Comparison of ENCODE assay signal across 8 cellular contexts in the genomic region with DNA sequence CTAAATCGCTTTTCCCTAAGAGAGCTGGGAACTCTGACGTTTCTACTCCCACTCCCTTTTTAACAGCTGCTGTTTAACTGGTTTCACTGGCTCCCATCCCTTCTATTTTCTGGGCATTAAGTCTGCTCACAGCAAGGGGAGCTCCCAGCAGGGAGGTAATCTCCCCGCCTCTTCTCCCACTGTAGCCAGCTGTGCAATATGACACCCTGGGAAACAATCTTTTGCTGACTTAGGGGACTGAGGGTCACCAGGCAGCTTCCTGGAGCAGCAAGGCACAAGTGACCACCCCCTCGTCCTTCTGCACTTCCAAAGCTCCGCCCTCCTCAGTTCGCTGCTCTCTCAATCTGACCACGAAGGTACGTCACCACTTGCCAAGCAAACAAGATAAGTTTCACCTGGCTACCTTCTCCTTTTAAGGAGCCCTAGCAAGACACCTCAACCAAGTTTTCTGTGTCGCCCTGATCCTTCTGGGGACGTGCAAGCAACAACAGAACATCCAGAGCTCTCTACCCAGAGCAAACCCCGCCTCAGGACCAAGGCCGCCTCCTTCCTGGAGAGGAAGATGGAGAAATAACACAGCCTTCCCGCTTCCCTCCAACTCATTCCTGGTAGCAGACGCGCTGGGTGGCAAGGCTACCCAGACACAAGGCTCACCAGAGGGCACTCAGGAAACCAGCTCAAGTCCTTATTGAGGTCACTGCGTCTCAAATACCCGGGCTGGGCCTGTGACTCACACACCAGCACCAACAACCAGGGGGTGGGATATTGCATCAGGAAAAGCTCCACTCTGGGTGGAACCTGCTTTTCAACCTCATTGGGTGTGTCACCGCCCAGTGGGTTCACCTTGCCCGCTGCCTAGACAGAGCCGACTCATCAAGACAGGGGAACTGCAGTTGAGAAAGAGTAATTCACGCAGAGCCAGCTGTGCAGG.
A peak's percentile ranks its signal among the peaks of the same experiment; 100 is the strongest.
DNase-seq lines count a peak whose midpoint lies in the region; FAIRE-seq and TF ChIP-seq lines count a peak whose summit lies in the region.

No MANE protein-coding gene starts in this region.

- BruUV-seq in endothelial cell of umbilical vein (replicated peaks; lab: Mats Ljungman, UMichigan) = TSS peak; percentile 57

- peak; percentile 52 for DNase-seq in COR-L47 (lab: John Stamatoyannopoulos, UW)
- DNase-seq in HEK293T (ENCODE audit: extremely low spot score) = peak; percentile 45
- peak; percentile 47 for DNase-seq in NCI-H524 treated with DMSO at 0.1 percent for 48 hours (lab: John Stamatoyannopoulos, UW)
- peak; percentile 73 for DNase-seq in activated CD8-positive, alpha-beta memory T cell treated with anti-CD3 and anti-CD28 coated beads for 24 hours
- peak; percentile 96 for DNase-seq in endothelial cell of umbilical vein (ENCODE audit: low read depth, low spot score)
- DNase-seq in stimulated activated CD8-positive, alpha-beta memory T cell treated with anti-CD3 and anti-CD28 coated beads, Interleukin-7, amount 100 ng/mL, for 24 hours (ENCODE audit: low read depth) = peak; percentile 29
- DNase-seq in germinal center (ENCODE audit: low spot score) = no peak

- CTCF ChIA-PET in HEK293T (lab: Yijun Ruan, JAX) = interaction anchor here (1.1 to 4.4 kb wide), 3 partner anchors 18 to 168 kb away, joined by 4 to 15 read pairs (median 8); no protein-coding TSS in a partner anchor
- CTCF ChIA-PET in endothelial cell of umbilical vein (lab: Charles Lee) = interaction anchor here (0.6 to 3.3 kb wide), 23 partner anchors 9 to 189 kb away, joined by 3 to 26 read pairs (median 5); a partner anchor contains a TSS

- peak overlapping the region in 1 of 3 experiments; percentile 25 for H3K4me3 ChIP-seq in endothelial cell of umbilical vein (replicated peaks in 1 of 3; ENCODE audit: insufficient read depth in 1 of 3, low read depth in 1 of 3, low read length in 3 of 3)
- peak overlapping the region; percentile 41 to 53 for H3K4me3 ChIP-seq in mucosa of rectum (ENCODE audit: low read length in 2 of 2)

- H3K27ac ChIP-seq in endothelial cell of umbilical vein (ENCODE audit: insufficient read depth, low read depth, low read length) (peak overlapping the region; percentile 99), mucosa of rectum (ENCODE audit: low read depth in 2 of 2, low read length in 2 of 2) (peak overlapping the region; percentile 77 to 92)

- H2AFZ ChIP-seq in endothelial cell of umbilical vein (ENCODE audit: low read depth, low read length) = no peak overlapping the region

- H3K9me1 ChIP-seq in endothelial cell of umbilical vein (replicated peaks; ENCODE audit: control insufficient read depth, extremely low read depth, insufficient read depth, low read length) = no peaks in the 10 kb centered on the region

- peak; percentile 28 for TF ChIP-seq POLR2A in endothelial cell of umbilical vein (IDR thresholded peaks at IDR 0.05; ENCODE audit: low read depth, low read length)

- TF ChIP-seq CTCF in endothelial cell of umbilical vein (IDR thresholded peaks at IDR 0.05; ENCODE audit: extremely low read depth in 1 of 2, insufficient read depth in 1 of 2, low read depth in 1 of 2, low read length in 2 of 2) = no peak

- H3K79me2 ChIP-seq in endothelial cell of umbilical vein (ENCODE audit: control insufficient read depth, insufficient read depth, low read length) = peaks cover 75% of the 10 kb centered on the region

- POLR2A ChIA-PET in HEK293T (lab: Yijun Ruan, JAX) = interaction anchor here (1.4 to 1.6 kb wide), 3 partner anchors 10 to 44 kb away, joined by 3 to 7 read pairs (median 4); no protein-coding TSS in a partner anchor
- POLR2A ChIA-PET in endothelial cell of umbilical vein (lab: Charles Lee) = interaction anchor here (0.6 to 1.7 kb wide), 7 partner anchors 20 to 98 kb away, joined by 3 to 6 read pairs (median 3); no protein-coding TSS in a partner anchor

- dilution Hi-C loops in endothelial cell of umbilical vein (cut with MboI; ENCODE audit: extremely low pct_ligation_motif_present, low sequenced_read_pairs) = no loop called here

- H3K36me3 ChIP-seq in endothelial cell of umbilical vein (ENCODE audit: control insufficient read depth in 2 of 2, extremely low read depth in 1 of 2, insufficient read depth in 2 of 2, low read length in 2 of 2) (peaks cover 0 to 1% of the 10 kb centered on the region in 2 experiments), mucosa of rectum (ENCODE audit: control insufficient read depth in 2 of 2, insufficient read depth in 2 of 2, low read length in 2 of 2) (peaks cover 0 to 7% of the 10 kb centered on the region in 2 donors)

- H3K9ac ChIP-seq in endothelial cell of umbilical vein (replicated peaks; ENCODE audit: extremely low read depth, insufficient read depth, low read length) (peak overlapping the region; percentile 91), mucosa of rectum (ENCODE audit: low read depth in 1 of 2, low read length in 2 of 2) (peak overlapping the region; percentile 68 to 74)

- H3K4me2 ChIP-seq in endothelial cell of umbilical vein (ENCODE audit: insufficient read depth, low read length) = peak overlapping the region; percentile 82

- peak; percentile 99 for FAIRE-seq in endothelial cell of umbilical vein (lab: Jason Lieb, UNC)

- H3K9me3 ChIP-seq in endothelial cell of umbilical vein (replicated peaks; ENCODE audit: control insufficient read depth, insufficient read depth, low read length) = no peaks in the 10 kb centered on the region
- no peaks in the 10 kb centered on the region for H3K9me3 ChIP-seq in mucosa of rectum (ENCODE audit: control insufficient read depth in 2 of 2, low read length in 2 of 2)

- H3K4me1 ChIP-seq in endothelial cell of umbilical vein (ENCODE audit: control insufficient read depth, extremely low read depth, insufficient read depth, low read length) (peaks cover 45% of the 10 kb centered on the region), mucosa of rectum (ENCODE audit: control insufficient read depth in 2 of 2, insufficient read depth in 2 of 2, low read length in 2 of 2) (peaks cover 43 to 60% of the 10 kb centered on the region in 2 donors)

- H4K20me1 ChIP-seq in endothelial cell of umbilical vein (replicated peaks; ENCODE audit: control insufficient read depth, extremely low read depth, insufficient read depth, low read length) = no peaks in the 10 kb centered on the region

- H3K27me3 ChIP-seq in endothelial cell of umbilical vein (ENCODE audit: control insufficient read depth in 2 of 2, insufficient read depth in 2 of 2, low read length in 2 of 2) = no peaks in the 10 kb centered on the region
- H3K27me3 ChIP-seq in mucosa of rectum (ENCODE audit: control insufficient read depth in 2 of 2, insufficient read depth in 2 of 2, low read length in 2 of 2) = no peaks in the 10 kb centered on the region

- intact Hi-C loops in endothelial cell of umbilical vein (cut with micrococcal nuclease) = loop anchor here (1.0 kb wide), 4 partner anchors 8 to 92 kb away; no protein-coding TSS in a partner anchor

TF ChIP-seq in HEK293T, 16 proteins besides CTCF, POLR2A, EP300 and RAD21:
- TF ChIP-seq, protein P1, sequence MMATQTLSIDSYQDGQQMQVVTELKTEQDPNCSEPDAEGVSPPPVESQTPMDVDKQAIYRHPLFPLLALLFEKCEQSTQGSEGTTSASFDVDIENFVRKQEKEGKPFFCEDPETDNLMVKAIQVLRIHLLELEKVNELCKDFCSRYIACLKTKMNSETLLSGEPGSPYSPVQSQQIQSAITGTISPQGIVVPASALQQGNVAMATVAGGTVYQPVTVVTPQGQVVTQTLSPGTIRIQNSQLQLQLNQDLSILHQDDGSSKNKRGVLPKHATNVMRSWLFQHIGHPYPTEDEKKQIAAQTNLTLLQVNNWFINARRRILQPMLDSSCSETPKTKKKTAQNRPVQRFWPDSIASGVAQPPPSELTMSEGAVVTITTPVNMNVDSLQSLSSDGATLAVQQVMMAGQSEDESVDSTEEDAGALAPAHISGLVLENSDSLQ (IDR thresholded peaks at IDR 0.05) = no peak
- TF ChIP-seq TARDBP (IDR thresholded peaks at IDR 0.05) = no peak
- no peak for TF ChIP-seq BHLHE40 (IDR thresholded peaks at IDR 0.05; ENCODE audit: borderline replicate concordance)

TF ChIP-seq in endothelial cell of umbilical vein, 7 proteins besides CTCF, POLR2A, EP300 and RAD21:
- TF ChIP-seq POLR2AphosphoS5 (IDR thresholded peaks at IDR 0.05; ENCODE audit: insufficient read depth, low read depth, low read length) (peak; percentile 79), GATA2 (IDR thresholded peaks at IDR 0.05; ENCODE audit: insufficient read depth, insufficient read length, low read depth, low read length) (peak; percentile 23), FOS (IDR thresholded peaks at IDR 0.05; ENCODE audit: borderline replicate concordance, insufficient read depth, low read length) (peak; percentile 94), JUN (IDR thresholded peaks at IDR 0.05; ENCODE audit: borderline replicate concordance, insufficient read depth, insufficient read length, low read depth) (peak; percentile 85), MYC (IDR thresholded peaks at IDR 0.05; ENCODE audit: low read depth, low read length) (no peak), EZH2 (IDR thresholded peaks at IDR 0.05; ENCODE audit: borderline replicate concordance, low read depth, low read length, severe bottlenecking) (no peak)
- TF ChIP-seq, protein P2, sequence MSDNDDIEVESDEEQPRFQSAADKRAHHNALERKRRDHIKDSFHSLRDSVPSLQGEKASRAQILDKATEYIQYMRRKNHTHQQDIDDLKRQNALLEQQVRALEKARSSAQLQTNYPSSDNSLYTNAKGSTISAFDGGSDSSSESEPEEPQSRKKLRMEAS (IDR thresholded peaks at IDR 0.05; ENCODE audit: insufficient read depth, insufficient read length) = no peak
